26 cellular contexts compared by ENCODE assay signal in the genomic region with DNA sequence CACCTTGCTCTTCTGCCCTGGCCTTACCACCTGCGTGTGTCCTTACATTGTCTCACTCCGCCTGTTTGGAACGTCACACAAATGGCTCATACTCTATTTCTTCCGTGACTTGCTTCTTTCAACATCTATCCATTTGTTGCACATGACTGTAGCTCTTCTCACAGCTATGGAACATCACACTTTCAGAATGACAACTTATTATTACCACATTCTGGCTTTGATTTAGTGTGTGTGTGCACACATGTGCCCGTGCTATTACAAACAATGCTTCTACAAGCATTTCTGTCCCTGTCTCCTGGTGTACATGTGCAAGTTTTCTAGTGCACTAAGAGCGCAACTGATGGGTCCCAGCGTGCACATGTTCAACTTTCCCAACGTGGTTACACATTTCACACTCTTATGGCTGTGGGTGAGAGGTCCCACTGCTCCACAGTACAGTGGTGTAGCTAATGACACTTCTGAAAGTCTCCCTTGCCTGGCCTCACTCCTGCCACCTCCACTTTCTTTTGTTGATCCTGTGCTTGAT. TPM values are rescaled to one million over a fixed set of nuclear protein-coding genes. Genes with fewer than 3 reads are reported as not detected.
DNase-seq lines count a peak whose midpoint lies in the region; ATAC-seq and TF ChIP-seq lines count a peak whose summit lies in the region.
"Had no signal": no experiment of that assay in that cellular context is flagged by ENCODE, and none has a peak within 500 bp of the region (broad histone marks: within the 10 kb centered on the region; RNA-seq: fewer than 3 reads in every experiment).

No MANE protein-coding gene starts in this region.

- peaks cover 39% of the 10 kb centered on the region for H3K36me3 Mint-ChIP-seq in activated CD4-positive, alpha-beta T cell treated with anti-CD3 and anti-CD28 coated beads for 36 hours (ENCODE audit: low read depth)
- peaks cover 39% of the 10 kb centered on the region for H3K36me3 Mint-ChIP-seq in activated naive CD8-positive, alpha-beta T cell treated with anti-CD3 and anti-CD28 coated beads, Interleukin-2, amount 50 U/mL, for 24 hours (ENCODE audit: low read depth)
- H3K36me3 Mint-ChIP-seq in natural killer cell treated with Interleukin-12 subunit alpha and Interleukin-12 subunit beta and Interleukin-15 and Interleukin-18, amount 100 ng/mL, for 72 hours, result peaks cover 32% of the 10 kb centered on the region
- H3K36me3 Mint-ChIP-seq in glutamatergic neuron (ENCODE audit: unreplicated experiment), result peaks cover 16% of the 10 kb centered on the region

- peaks cover 0 to 9% (median 5%) of the 10 kb centered on the region in 4 donors for H3K4me1 ChIP-seq in transverse colon

- DNase-seq in activated CD4-positive, alpha-beta T cell treated with anti-CD3 and anti-CD28 coated beads for 36 hours, result no peak
- DNase-seq in activated CD4-positive, alpha-beta T cell treated with anti-CD3 and anti-CD28 coated beads, Interleukin-2, amount 50 U/mL, for 1 hour, result no peak
- peak; percentile 26 for DNase-seq in AG10803 (ENCODE audit: low read depth)
- no peak for DNase-seq in activated naive CD8-positive, alpha-beta T cell treated with anti-CD3 and anti-CD28 coated beads, Interleukin-2, amount 50 U/mL, for 24 hours
- DNase-seq in natural killer cell treated with Interleukin-12 subunit alpha and Interleukin-12 subunit beta and Interleukin-15 and Interleukin-18, amount 100 ng/mL, for 72 hours (ENCODE audit: low spot score), result no peak
- no peak for DNase-seq in glutamatergic neuron
- no peak for DNase-seq in transverse colon
- DNase-seq: activated CD8-positive, alpha-beta memory T cell treated with anti-CD3 and anti-CD28 coated beads, Interleukin-2, amount 50 U/mL, for 48 hours; activated naive CD4-positive, alpha-beta T cell treated with anti-CD3 and anti-CD28 coated beads, Interleukin-2, amount 10 ng/mL, durations not matched to agents 7 days and 5 days; CD8-positive, alpha-beta T cell; left colon; mesendoderm; MG63; naive B cell; NCI-H2081 treated with DMSO at 0.1 percent for 48 hours; NCI-H82; occipital lobe; RPMI8226; small intestine; stimulated activated naive B cell treated with anti-CD40 and anti-IgM and Interleukin-4, amounts not matched to agents 10 μg/mL and 1 μg/mL and 100 μg/mL, for 72 hours; thyroid gland had no signal

- H3K4me3 Mint-ChIP-seq in activated CD4-positive, alpha-beta T cell treated with anti-CD3 and anti-CD28 coated beads for 36 hours, result no peak overlapping the region
- H3K4me3 Mint-ChIP-seq in activated naive CD8-positive, alpha-beta T cell treated with anti-CD3 and anti-CD28 coated beads, Interleukin-2, amount 50 U/mL, for 24 hours, result no peak overlapping the region
- H3K4me3 Mint-ChIP-seq in natural killer cell treated with Interleukin-12 subunit alpha and Interleukin-12 subunit beta and Interleukin-15 and Interleukin-18, amount 100 ng/mL, for 72 hours, result no peak overlapping the region
- no peak overlapping the region for H3K4me3 Mint-ChIP-seq in glutamatergic neuron (ENCODE audit: unreplicated experiment)
- H3K4me3 Mint-ChIP-seq: activated naive CD4-positive, alpha-beta T cell treated with anti-CD3 and anti-CD28 coated beads, Interleukin-2, amount 10 ng/mL, durations not matched to agents 7 days and 5 days; CD8-positive, alpha-beta T cell; naive B cell; stimulated activated naive B cell treated with anti-CD40 and anti-IgM and Interleukin-4, amounts not matched to agents 10 μg/mL and 1 μg/mL and 100 μg/mL, for 72 hours had no signal

- no peak overlapping the region for H3K27ac ChIP-seq in transverse colon
- H3K27ac ChIP-seq: 22Rv1, dorsolateral prefrontal cortex, heart left ventricle, thyroid gland had no signal

- no peaks in the 10 kb centered on the region for H3K27me3 ChIP-seq in transverse colon
- H3K27me3 ChIP-seq: dorsolateral prefrontal cortex, heart left ventricle, MG63, thyroid gland had no signal

- peak; percentile 69 for ATAC-seq in activated CD4-positive, alpha-beta T cell treated with anti-CD3 and anti-CD28 coated beads for 36 hours
- peak; percentile 70 for ATAC-seq in activated naive CD8-positive, alpha-beta T cell treated with anti-CD3 and anti-CD28 coated beads, Interleukin-2, amount 50 U/mL, for 24 hours
- peak; percentile 88 to 90 for ATAC-seq in natural killer cell treated with Interleukin-12 subunit alpha and Interleukin-12 subunit beta and Interleukin-15 and Interleukin-18, amount 100 ng/mL, for 72 hours
- ATAC-seq in HG02571 (IDR thresholded peaks at IDR 0.05; ENCODE audit: unreplicated experiment), result no peak
- ATAC-seq: CD8-positive, alpha-beta T cell; left colon; SK-N-SH treated with all-trans-retinoic acid at 6 μM for 48 hours had no signal

- no peak for TF ChIP-seq POLR2A in transverse colon (IDR thresholded peaks at IDR 0.05)

- WGBS in transverse colon (ENCODE audit: low coverage in 1 of 2), 2 donors, result 75 to 77% methylated on average over 7 to 8 of the region's 8 CpGs

- no peak for TF ChIP-seq EP300 in transverse colon (IDR thresholded peaks at IDR 0.05; ENCODE audit: low read depth)

- no peaks in the 10 kb centered on the region for H3K9me3 ChIP-seq in transverse colon
- H3K9me3 ChIP-seq: thyroid gland had no signal

- in situ Hi-C loops in transverse colon (cut with MboI; ENCODE audit: low pct_ligation_motif_present in 1 of 4, low pct_unique_long_range_greater_than_20kb in 1 of 4, low sequenced_read_pairs in 3 of 4), result no loop called here

- POLR2A ChIA-PET in activated CD4-positive, alpha-beta T cell treated with anti-CD3 and anti-CD28 coated beads for 36 hours (lab: Charles Lee), result interaction anchor here (0.9 kb wide), 1 partner anchor 65 kb away, joined by 3 read pairs; no protein-coding TSS in a partner anchor

- CTCF ChIA-PET in activated CD4-positive, alpha-beta T cell treated with anti-CD3 and anti-CD28 coated beads for 36 hours (lab: Charles Lee), result interaction anchor here (1.1 kb wide), 1 partner anchor 48 kb away, joined by 3 read pairs; no protein-coding TSS in a partner anchor

- H3K27me3 Mint-ChIP-seq in activated CD4-positive, alpha-beta T cell treated with anti-CD3 and anti-CD28 coated beads for 36 hours, result no peaks in the 10 kb centered on the region
- no peaks in the 10 kb centered on the region for H3K27me3 Mint-ChIP-seq in activated naive CD8-positive, alpha-beta T cell treated with anti-CD3 and anti-CD28 coated beads, Interleukin-2, amount 50 U/mL, for 24 hours
- H3K27me3 Mint-ChIP-seq in natural killer cell treated with Interleukin-12 subunit alpha and Interleukin-12 subunit beta and Interleukin-15 and Interleukin-18, amount 100 ng/mL, for 72 hours, result no peaks in the 10 kb centered on the region
- no peaks in the 10 kb centered on the region for H3K27me3 Mint-ChIP-seq in glutamatergic neuron (ENCODE audit: unreplicated experiment)
- H3K27me3 Mint-ChIP-seq: activated naive CD4-positive, alpha-beta T cell treated with anti-CD3 and anti-CD28 coated beads, Interleukin-2, amount 10 ng/mL, durations not matched to agents 7 days and 5 days; naive B cell; stimulated activated naive B cell treated with anti-CD40 and anti-IgM and Interleukin-4, amounts not matched to agents 10 μg/mL and 1 μg/mL and 100 μg/mL, for 72 hours had no signal

- TF ChIP-seq CTCF in AG10803 (conservative IDR thresholded peaks at IDR 0.05; ENCODE audit: low read length) (no peak), glutamatergic neuron (IDR thresholded peaks at IDR 0.05; ENCODE audit: partially characterized antibody, unreplicated experiment) (no peak), transverse colon (IDR thresholded peaks at IDR 0.05) (no peak)

- H3K4me1 Mint-ChIP-seq in activated CD4-positive, alpha-beta T cell treated with anti-CD3 and anti-CD28 coated beads for 36 hours, result peaks cover 28% of the 10 kb centered on the region
- peaks cover 29% of the 10 kb centered on the region for H3K4me1 Mint-ChIP-seq in activated naive CD8-positive, alpha-beta T cell treated with anti-CD3 and anti-CD28 coated beads, Interleukin-2, amount 50 U/mL, for 24 hours
- peaks cover 35 to 59% of the 10 kb centered on the region in 2 donors for H3K4me1 Mint-ChIP-seq in natural killer cell treated with Interleukin-12 subunit alpha and Interleukin-12 subunit beta and Interleukin-15 and Interleukin-18, amount 100 ng/mL, for 72 hours (ENCODE audit: low read depth in 2 of 2)
- no peaks in the 10 kb centered on the region for H3K4me1 Mint-ChIP-seq in glutamatergic neuron (ENCODE audit: low read depth, unreplicated experiment)

- peaks cover 0 to 23% (median 2%) of the 10 kb centered on the region in 4 donors for H3K36me3 ChIP-seq in transverse colon

- H3K4me3 ChIP-seq in AG10803 (ENCODE audit: low read length) (no peak overlapping the region), transverse colon (no peak overlapping the region)
- H3K4me3 ChIP-seq: dorsolateral prefrontal cortex, heart left ventricle, MG63, thyroid gland had no signal

- intact Hi-C loops in activated CD4-positive, alpha-beta T cell treated with anti-CD3 and anti-CD28 coated beads for 36 hours (cut with DNase I, micrococcal nuclease), result no loop called here
- intact Hi-C loops in transverse colon (cut with DNase I; ENCODE audit: low total_unique reads), result no loop called here

- H3K27ac Mint-ChIP-seq in activated CD4-positive, alpha-beta T cell treated with anti-CD3 and anti-CD28 coated beads for 36 hours, result no peak overlapping the region
- H3K27ac Mint-ChIP-seq in activated naive CD8-positive, alpha-beta T cell treated with anti-CD3 and anti-CD28 coated beads, Interleukin-2, amount 50 U/mL, for 24 hours, result peak overlapping the region; percentile 40
- no peak overlapping the region for H3K27ac Mint-ChIP-seq in natural killer cell treated with Interleukin-12 subunit alpha and Interleukin-12 subunit beta and Interleukin-15 and Interleukin-18, amount 100 ng/mL, for 72 hours
- H3K27ac Mint-ChIP-seq in glutamatergic neuron (ENCODE audit: unreplicated experiment), result no peak overlapping the region
- H3K27ac Mint-ChIP-seq: activated naive CD4-positive, alpha-beta T cell treated with anti-CD3 and anti-CD28 coated beads, Interleukin-2, amount 10 ng/mL, durations not matched to agents 7 days and 5 days had no signal

- no peaks in the 10 kb centered on the region for H3K9me3 Mint-ChIP-seq in activated CD4-positive, alpha-beta T cell treated with anti-CD3 and anti-CD28 coated beads for 36 hours (ENCODE audit: low read depth)
- H3K9me3 Mint-ChIP-seq in activated naive CD8-positive, alpha-beta T cell treated with anti-CD3 and anti-CD28 coated beads, Interleukin-2, amount 50 U/mL, for 24 hours, result no peaks in the 10 kb centered on the region
- no peaks in the 10 kb centered on the region for H3K9me3 Mint-ChIP-seq in natural killer cell treated with Interleukin-12 subunit alpha and Interleukin-12 subunit beta and Interleukin-15 and Interleukin-18, amount 100 ng/mL, for 72 hours
- peaks cover 3% of the 10 kb centered on the region for H3K9me3 Mint-ChIP-seq in glutamatergic neuron (ENCODE audit: unreplicated experiment)
- H3K9me3 Mint-ChIP-seq: activated naive CD4-positive, alpha-beta T cell treated with anti-CD3 and anti-CD28 coated beads, Interleukin-2, amount 10 ng/mL, durations not matched to agents 7 days and 5 days had no signal

RNA-seq across cellular contexts. Expression of gene PTH1R, which starts 37.8 kb away (rescaled TPM):
- total RNA-seq in activated CD4-positive, alpha-beta T cell treated with anti-CD3 and anti-CD28 coated beads for 36 hours, result not detected
- total RNA-seq in natural killer cell treated with Interleukin-12 subunit alpha and Interleukin-12 subunit beta and Interleukin-15 and Interleukin-18, amount 100 ng/mL, for 72 hours, result not detected
- total RNA-seq in glutamatergic neuron (ENCODE audit: unreplicated experiment) (0.29 TPM), transverse colon (1 to 10 TPM in 2 of 4 donors, under 1 TPM in 1, not detected in 1; 0.60 to 2.5 (median 1.4) TPM)
- total RNA-seq: CD8-positive, alpha-beta T cell had no signal

RNA-seq across cellular contexts. Expression of gene MYL3, which starts 52.1 kb away (rescaled TPM):
- total RNA-seq in activated CD4-positive, alpha-beta T cell treated with anti-CD3 and anti-CD28 coated beads for 36 hours, result not detected
- not detected for total RNA-seq in natural killer cell treated with Interleukin-12 subunit alpha and Interleukin-12 subunit beta and Interleukin-15 and Interleukin-18, amount 100 ng/mL, for 72 hours
- total RNA-seq in glutamatergic neuron (ENCODE audit: unreplicated experiment) (not detected), transverse colon (10 to 100 TPM in 1 of 4 donors, 1 to 10 TPM in 1, under 1 TPM in 1, not detected in 1; 0.82 to 16.1 (median 1.4) TPM)
- total RNA-seq: CD8-positive, alpha-beta T cell; occipital lobe had no signal
